In genomic region chr11:32332990-32333334, GRCh38 we compare ENCODE assay signal across 8 cellular contexts.
DNase-seq lines count a peak whose midpoint lies in the region; FAIRE-seq and TF ChIP-seq lines count a peak whose summit lies in the region.
"Had no signal": no experiment of that assay in that cellular context is flagged by ENCODE, and none has a peak within 500 bp of the region (broad histone marks: within the 10 kb centered on the region; RNA-seq: fewer than 3 reads in every experiment).

No MANE protein-coding gene starts in this region.

- TF ChIP-seq CTCF in HL-60 (IDR thresholded peaks at IDR 0.05; ENCODE audit: insufficient read depth, low read length) (no peak), keratinocyte (optimal IDR thresholded peaks at IDR 0.05 in 1 of 3, IDR thresholded peaks at IDR 0.05 in 1 of 3, conservative IDR thresholded peaks at IDR 0.05 in 1 of 3; ENCODE audit: extremely low read depth in 1 of 3, insufficient read depth in 2 of 3, low read length in 3 of 3) (no peak), spleen (IDR thresholded peaks at IDR 0.05 in 8 of 11, conservative IDR thresholded peaks at IDR 0.05 in 3 of 11) (no peak)

- H3K4me3 ChIP-seq in HL-60 (replicated peaks; ENCODE audit: insufficient read depth, low read length) (peak overlapping the region; percentile 35), keratinocyte (ENCODE audit: control insufficient read depth in 2 of 3, extremely low read depth in 1 of 3, insufficient read depth in 2 of 3, low read depth in 1 of 3, low read length in 3 of 3) (peak overlapping the region in 1 of 3 experiments; percentile 31), spleen (peak overlapping the region in 5 of 8 donors; percentile 30 to 63 (median 33))

- H3K27ac ChIP-seq in HL-60 (replicated peaks) (no peak overlapping the region), keratinocyte (ENCODE audit: control insufficient read depth, insufficient read depth, low read length) (no peak overlapping the region), spleen (peak overlapping the region in 4 of 8 donors; percentile 24 to 59 (median 36))

- H3K36me3 Mint-ChIP-seq in activated naive CD8-positive, alpha-beta T cell: no peaks in the 10 kb centered on the region

- H3K4me3 Mint-ChIP-seq in activated naive CD8-positive, alpha-beta T cell: peak overlapping the region; percentile 79

- 16 to 25% (median 23%) methylated on average over 14 of the region's 14 CpGs for WGBS in spleen, 5 donors

- no peaks in the 10 kb centered on the region for H3K9me3 Mint-ChIP-seq in activated naive CD8-positive, alpha-beta T cell (ENCODE audit: low read depth)

- peak overlapping the region; percentile 76 for H3K4me2 ChIP-seq in keratinocyte (ENCODE audit: control insufficient read depth, extremely low read depth, insufficient read depth, low read depth, low read length)

- peaks cover 3% of the 10 kb centered on the region for H3K27me3 ChIP-seq in HL-60 (ENCODE audit: insufficient read depth, poor library complexity, severe bottlenecking)
- H3K27me3 ChIP-seq in keratinocyte (ENCODE audit: control insufficient read depth, extremely low read depth, insufficient read depth, low read length): no peaks in the 10 kb centered on the region
- H3K27me3 ChIP-seq in spleen (replicated peaks in 1 of 7): peaks cover 0 to 49% (median 8%) of the 10 kb centered on the region in 7 donors

- no peak for FAIRE-seq in keratinocyte (lab: Jason Lieb, UNC)
- FAIRE-seq: colon had no signal

- DNase-seq in HL-60 (ENCODE audit: low read depth in 1 of 2, low spot score in 1 of 2): no peak
- no peak for DNase-seq in keratinocyte (ENCODE audit: low read depth, low spot score)
- DNase-seq in spleen: no peak
- DNase-seq in NCI-H2227 (lab: John Stamatoyannopoulos, UW; ENCODE audit: unreplicated experiment): no peak
- no peak for DNase-seq in putamen (ENCODE audit: low spot score)
- DNase-seq in activated CD4-positive, alpha-beta T cell treated with anti-CD3 and anti-CD28 coated beads for 4 hours: no peak

- H3K36me3 ChIP-seq in keratinocyte (ENCODE audit: control insufficient read depth in 2 of 2, extremely low read depth in 1 of 2, insufficient read depth in 2 of 2, low read length in 2 of 2) (no peaks in the 10 kb centered on the region), spleen (no peaks in the 10 kb centered on the region)

- H3K27me3 Mint-ChIP-seq in activated naive CD8-positive, alpha-beta T cell: peaks cover 32% of the 10 kb centered on the region

- H2AFZ ChIP-seq in keratinocyte (ENCODE audit: control insufficient read depth, low read length): no peak overlapping the region

- no peaks in the 10 kb centered on the region for H3K9me1 ChIP-seq in keratinocyte (ENCODE audit: control insufficient read depth, extremely low read depth, insufficient read depth, low read length)

- peaks cover 15% of the 10 kb centered on the region for H3K4me1 Mint-ChIP-seq in activated naive CD8-positive, alpha-beta T cell (ENCODE audit: low read depth)

- H3K4me1 ChIP-seq in keratinocyte (ENCODE audit: control insufficient read depth, extremely low read depth, insufficient read depth, low read length) (no peaks in the 10 kb centered on the region), spleen (peaks cover 5 to 23% (median 14%) of the 10 kb centered on the region in 6 donors)

- TF ChIP-seq POLR2A in spleen (IDR thresholded peaks at IDR 0.05): no peak

- no peak overlapping the region for H3K27ac Mint-ChIP-seq in activated naive CD8-positive, alpha-beta T cell

- H3K9ac ChIP-seq in keratinocyte (ENCODE audit: control insufficient read depth, extremely low read depth, insufficient read depth, low read length): no peak overlapping the region

- H4K20me1 ChIP-seq in keratinocyte (ENCODE audit: control insufficient read depth, extremely low read depth, insufficient read depth, low read length): no peaks in the 10 kb centered on the region

- H3K9me3 ChIP-seq in keratinocyte (ENCODE audit: control insufficient read depth, low read depth, low read length) (no peaks in the 10 kb centered on the region), spleen (no peaks in the 10 kb centered on the region)

- no peaks in the 10 kb centered on the region for H3K79me2 ChIP-seq in keratinocyte (ENCODE audit: control insufficient read depth, insufficient read depth, low read length)

- intact Hi-C loops in spleen (cut with DNase I; ENCODE audit: low total_unique reads): no loop called here

- dilution Hi-C loops in keratinocyte (cut with MboI; ENCODE audit: extremely low pct_ligation_motif_present, low sequenced_read_pairs): no loop called here
